ENCODE assay signal across 1 cellular context in genomic region chr13:49855930-49856329, GRCh38.
TF ChIP-seq lines count a peak whose summit lies in the region.

No MANE protein-coding gene starts in this region.

TF ChIP-seq in IMR-90, 13 proteins besides CTCF, POLR2A, EP300 and RAD21 (continued from another document):
- TF ChIP-seq RFX5 (IDR thresholded peaks at IDR 0.05; ENCODE audit: low read depth, low read length) (no peak), SMC3 (IDR thresholded peaks at IDR 0.05; ENCODE audit: low read depth, low read length) (no peak), ELK1 (IDR thresholded peaks at IDR 0.05; ENCODE audit: borderline replicate concordance, low read depth, low read length) (no peak), RCOR1 (IDR thresholded peaks at IDR 0.05; ENCODE audit: insufficient replicate concordance, low read length) (no peak), CEBPB (IDR thresholded peaks at IDR 0.05; ENCODE audit: low read depth, low read length) (no peak), FOS (IDR thresholded peaks at IDR 0.05; ENCODE audit: low read depth, low read length) (no peak), MAFK (IDR thresholded peaks at IDR 0.05; ENCODE audit: low read depth, low read length) (no peak), USF2 (IDR thresholded peaks at IDR 0.05; ENCODE audit: low read depth, low read length) (no peak), MAZ (IDR thresholded peaks at IDR 0.05; ENCODE audit: borderline replicate concordance, low read depth, low read length) (no peak), CHD1 (IDR thresholded peaks at IDR 0.05; ENCODE audit: low read depth, low read length) (no peak), NFE2L2 (IDR thresholded peaks at IDR 0.05; ENCODE audit: low read depth, low read length) (no peak)
TF ChIP-seq in IMR-90: peak in this region for 0.
